ENCODE assay signal across 33 cellular contexts in the genomic region with DNA sequence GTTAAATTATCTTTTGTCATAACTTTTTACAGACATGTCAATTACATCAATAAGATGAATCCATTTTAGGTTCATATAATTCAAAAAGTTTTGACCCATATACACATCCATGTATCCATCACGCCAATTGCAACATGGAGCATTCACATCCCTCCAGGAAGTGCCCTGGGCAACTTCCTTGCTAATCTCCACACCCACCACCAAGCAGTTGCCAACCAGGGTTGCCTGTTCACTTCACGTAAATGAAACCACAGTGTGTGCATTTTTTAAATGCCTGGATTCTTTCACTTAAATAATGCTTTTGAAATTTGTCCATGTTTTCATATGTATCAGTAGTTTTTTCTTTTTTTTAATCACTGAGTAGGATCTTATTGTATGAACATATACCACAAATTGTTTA. TPM values are rescaled to one million over a fixed set of nuclear protein-coding genes. Genes with fewer than 3 reads are reported as not detected.
A peak's percentile ranks its signal among the peaks of the same experiment; 100 is the strongest.
DNase-seq lines count a peak whose midpoint lies in the region; ATAC-seq and TF ChIP-seq lines count a peak whose summit lies in the region.
"Had no signal": no experiment of that assay in that cellular context is flagged by ENCODE, and none has a peak within 500 bp of the region (broad histone marks: within the 10 kb centered on the region; RNA-seq: fewer than 3 reads in every experiment).

No MANE protein-coding gene starts in this region.

- no peak for TF ChIP-seq CTCF in sigmoid colon (IDR thresholded peaks at IDR 0.05)

- intact Hi-C loops in sigmoid colon (cut with DNase I): no loop called here

- H3K9me3 ChIP-seq in sigmoid colon: peaks cover 0 to 2% (median 0%) of the 10 kb centered on the region in 4 donors
- H3K9me3 ChIP-seq: BE2C, Peyer's patch, SJSA1, testis had no signal

- TF ChIP-seq POLR2A in sigmoid colon (IDR thresholded peaks at IDR 0.05): no peak

- ATAC-seq in HG03280 (IDR thresholded peaks at IDR 0.05; ENCODE audit: unreplicated experiment): no peak
- ATAC-seq: activated naive CD4-positive, alpha-beta T cell treated with anti-CD3 and anti-CD28 coated beads, Interleukin-2, amount 50 U/mL, for 72 hours; effector memory CD8-positive, alpha-beta T cell; GM12878; left colon had no signal

- H3K36me3 ChIP-seq in sigmoid colon: no peaks in the 10 kb centered on the region
- H3K36me3 ChIP-seq: BE2C, cardiac muscle cell, Peyer's patch, SJSA1 had no signal

- DNase-seq in EH (ENCODE audit: low read depth): peak; percentile 19
- DNase-seq in RPMI7951 (ENCODE audit: low read depth): peak; percentile 80
- DNase-seq in epithelial cell of prostate (ENCODE audit: low read depth, low spot score): peak; percentile 10
- DNase-seq in sigmoid colon: no peak
- no peak for DNase-seq in NCI-H2029 treated with DMSO at 0.1 percent for 48 hours (lab: John Stamatoyannopoulos, UW)
- no peak for DNase-seq in effector CD4-positive, alpha-beta T cell
- DNase-seq in stimulated activated CD4-positive, alpha-beta T cell treated with anti-CD3 and anti-CD28 coated beads, Interleukin-1b, Interleukin-23, amount 100 ng/mL, for 48 hours: no peak
- DNase-seq: activated CD4-positive, alpha-beta T cell treated with anti-CD3 and anti-CD28 coated beads, Interleukin-2, amount 10 ng/mL, durations not matched to agents 24 days and 14 days; BE2C; CD8-positive, alpha-beta memory T cell; cortex of kidney; effector memory CD8-positive, alpha-beta T cell; HCEC 1CT; hippocampal formation; left colon; MV-4-11; NCI-H1436 treated with DMSO at 0.1 percent for 48 hours; NCI-H2107; NCI-H748 treated with DMSO at 0.1 percent for 48 hours; Peyer's patch; T1000; testis had no signal

- no peaks in the 10 kb centered on the region for H3K27me3 ChIP-seq in sigmoid colon
- H3K27me3 ChIP-seq: BE2C, cardiac muscle cell, Peyer's patch, SJSA1, testis had no signal

- no peak for TF ChIP-seq EP300 in sigmoid colon (IDR thresholded peaks at IDR 0.05)

- H3K4me3 ChIP-seq in sigmoid colon: no peak overlapping the region
- H3K4me3 ChIP-seq: cardiac muscle cell, GM12878, Peyer's patch, SJSA1, skin epidermis, testis had no signal

- peaks cover 0 to 12% (median 9%) of the 10 kb centered on the region in 4 donors for H3K4me1 ChIP-seq in sigmoid colon
- H3K4me1 ChIP-seq: BE2C, Peyer's patch, SJSA1, testis had no signal

- WGBS in sigmoid colon, 2 donors: 81 to 88% methylated on average over 2 of the region's 2 CpGs

- H3K27ac ChIP-seq in epithelial cell of prostate (no peak overlapping the region), sigmoid colon (peak overlapping the region in 3 of 4 donors; percentile 44 to 69 (median 64))
- H3K27ac ChIP-seq: cardiac muscle cell, SJSA1, testis had no signal

RNA-seq across cellular contexts. Expression of a gene that starts 40.7 kb away (rescaled TPM):
- 1.5 and 1.6 TPM in 2 replicates for total RNA-seq in RPMI7951 (2014; rRNA removed; shearing (Covaris generic))
- not detected for total RNA-seq in sigmoid colon
- not detected for polyA plus RNA-seq in sigmoid colon
- total RNA-seq: activated CD4-positive, alpha-beta T cell treated with anti-CD3 and anti-CD28 coated beads, Interleukin-2, amount 10 ng/mL, durations not matched to agents 24 days and 14 days; activated CD8-positive, alpha-beta memory T cell treated with anti-CD3 and anti-CD28 coated beads for 36 hours; activated naive CD4-positive, alpha-beta T cell treated with anti-CD3 and anti-CD28 coated beads, Interleukin-2, amount 50 U/mL, for 72 hours; CD8-positive, alpha-beta memory T cell; frontal cortex; left colon; osteocyte; Peyer's patch; SJSA1 had no signal
- polyA plus RNA-seq: CD8-positive, alpha-beta memory T cell; esophagus; neural cell had no signal

RNA-seq across cellular contexts. Expression of a gene that starts 51.3 kb away (rescaled TPM):
- total RNA-seq in RPMI7951 (2014; rRNA removed; shearing (Covaris generic)): 186 and 215 TPM in 2 replicates
- total RNA-seq in sigmoid colon: 1 to 10 TPM; 2.6 to 9.6 (median 5.8) TPM
- polyA plus RNA-seq in sigmoid colon: 10 to 100 TPM; 24.5 to 50.6 (median 43.8) TPM
- total RNA-seq: SJSA1 had no signal

Comparison
In these comparisons a context has a peak if more than half of its experiments do, and no peak if none do; other contexts are left out.
1. DNase-seq: peak in EH (single experiment), RPMI7951 (single experiment) and epithelial cell of prostate (single experiment); none in sigmoid colon (single experiment), NCI-H2029 treated with DMSO at 0.1 percent for 48 hours (single experiment), effector CD4-positive, alpha-beta T cell (single experiment) and stimulated activated CD4-positive, alpha-beta T cell treated with anti-CD3 and anti-CD28 coated beads, Interleukin-1b, Interleukin-23, amount 100 ng/mL, for 48 hours (single experiment).
2. RNA of a gene that starts 51.3 kb away (total RNA-seq): 186 to 215 TPM in RPMI7951; 2.6 to 9.6 TPM in sigmoid colon; every median in the first group is over 10 times any median in the second.